In genomic region chr6:166023273-166023989, GRCh38 we compare ENCODE assay signal across 27 cellular contexts.
"Had no signal": no experiment of that assay in that cellular context is flagged by ENCODE, and none has a peak within 500 bp of the region (broad histone marks: within the 10 kb centered on the region; RNA-seq: fewer than 3 reads in every experiment).

No MANE protein-coding gene starts in this region.

- H3K9me3 Mint-ChIP-seq: T-helper 2 cell treated with Interferon-gamma antibody and Interleukin-4, amounts not matched to agents 5 μg/mL and 100 μg/mL, for 36 hours had no signal

- ATAC-seq: effector memory CD8-positive, alpha-beta T cell; gastroesophageal sphincter; left ventricle myocardium superior; psoas muscle; stimulated activated naive CD8-positive, alpha-beta T cell treated with anti-CD3 and anti-CD28 coated beads, Interleukin-15, Interleukin-2, amounts not matched to agents 100 U/mL and 50 U/mL, for 24 hours; T-cell had no signal

- H3K27ac Mint-ChIP-seq: activated naive CD4-positive, alpha-beta T cell treated with anti-CD3 and anti-CD28 coated beads, Interleukin-2, amount 50 U/mL, for 24 hours; effector memory CD8-positive, alpha-beta T cell; natural killer cell treated with Interleukin-12 subunit alpha and Interleukin-12 subunit beta and Interleukin-15 and Interleukin-18, amount 100 ng/mL, for 72 hours; T-cell; T-helper 2 cell treated with Interferon-gamma antibody and Interleukin-4, amounts not matched to agents 5 μg/mL and 100 μg/mL, for 36 hours had no signal

- H3K36me3 ChIP-seq: colonic mucosa, esophagus squamous epithelium, gastroesophageal sphincter, ovary, right atrium auricular region, spleen, upper lobe of left lung had no signal

- H3K27me3 Mint-ChIP-seq: natural killer cell treated with Interleukin-12 subunit alpha and Interleukin-12 subunit beta and Interleukin-15 and Interleukin-18, amount 100 ng/mL, for 72 hours had no signal

- FAIRE-seq: bronchial epithelial cell, islet of Langerhans had no signal

- H3K4me1 ChIP-seq: colonic mucosa, esophagus squamous epithelium, gastroesophageal sphincter, psoas muscle, right atrium auricular region, spleen, upper lobe of left lung had no signal

- H3K27me3 ChIP-seq: colonic mucosa, dorsolateral prefrontal cortex, esophagus squamous epithelium, gastroesophageal sphincter, ovary, right atrium auricular region, spleen, upper lobe of left lung had no signal

- H3K9me3 ChIP-seq: colonic mucosa, esophagus squamous epithelium, ovary had no signal

- H3K4me1 Mint-ChIP-seq: activated naive CD4-positive, alpha-beta T cell treated with anti-CD3 and anti-CD28 coated beads, Interleukin-2, amount 50 U/mL, for 24 hours; T-cell had no signal

- H3K4me3 ChIP-seq: colonic mucosa, dorsolateral prefrontal cortex, esophagus squamous epithelium, gastroesophageal sphincter, ovary, psoas muscle, right atrium auricular region, spleen, upper lobe of left lung had no signal

- H3K4me3 Mint-ChIP-seq: activated naive CD4-positive, alpha-beta T cell treated with anti-CD3 and anti-CD28 coated beads, Interleukin-2, amount 50 U/mL, for 24 hours; effector memory CD8-positive, alpha-beta T cell; natural killer cell treated with Interleukin-12 subunit alpha and Interleukin-12 subunit beta and Interleukin-15 and Interleukin-18, amount 100 ng/mL, for 72 hours; T-cell; T-helper 2 cell treated with Interferon-gamma antibody and Interleukin-4, amounts not matched to agents 5 μg/mL and 100 μg/mL, for 36 hours had no signal

- H3K27ac ChIP-seq: colonic mucosa, dorsolateral prefrontal cortex, esophagus squamous epithelium, gastroesophageal sphincter, ovary, psoas muscle, right atrium auricular region, spleen, upper lobe of left lung, VCaP had no signal

- DNase-seq: activated CD4-positive, alpha-beta T cell treated with anti-CD3 and anti-CD28 coated beads, Interleukin-2, amount 50 U/mL, for 48 hours; activated CD4-positive, CD25-positive, alpha-beta regulatory T cell treated with anti-CD3 and anti-CD28 coated beads, Interleukin-2, amount 50 U/mL, for 72 hours; activated gamma-delta T cell; activated T-cell treated with anti-CD3 and anti-CD28 coated beads for 4 hours; colonic mucosa; dorsolateral prefrontal cortex; effector memory CD8-positive, alpha-beta T cell; esophagus squamous epithelium; head of caudate nucleus; hypothalamus; left ventricle myocardium superior; mammary epithelial cell; ovary; psoas muscle; spleen; stimulated activated CD4-positive, alpha-beta T cell treated with anti-CD3 and anti-CD28 coated beads, Interleukin-4, amount 100 ng/mL, for 4 hours; stimulated activated naive CD8-positive, alpha-beta T cell treated with anti-CD3 and anti-CD28 coated beads, Interleukin-15, Interleukin-2, amounts not matched to agents 100 U/mL and 50 U/mL, for 24 hours; T-cell; upper lobe of left lung had no signal

- H3K36me3 Mint-ChIP-seq: activated naive CD4-positive, alpha-beta T cell treated with anti-CD3 and anti-CD28 coated beads, Interleukin-2, amount 50 U/mL, for 24 hours; natural killer cell treated with Interleukin-12 subunit alpha and Interleukin-12 subunit beta and Interleukin-15 and Interleukin-18, amount 100 ng/mL, for 72 hours; T-cell had no signal
